15 cellular contexts compared by ENCODE assay signal in the genomic region with DNA sequence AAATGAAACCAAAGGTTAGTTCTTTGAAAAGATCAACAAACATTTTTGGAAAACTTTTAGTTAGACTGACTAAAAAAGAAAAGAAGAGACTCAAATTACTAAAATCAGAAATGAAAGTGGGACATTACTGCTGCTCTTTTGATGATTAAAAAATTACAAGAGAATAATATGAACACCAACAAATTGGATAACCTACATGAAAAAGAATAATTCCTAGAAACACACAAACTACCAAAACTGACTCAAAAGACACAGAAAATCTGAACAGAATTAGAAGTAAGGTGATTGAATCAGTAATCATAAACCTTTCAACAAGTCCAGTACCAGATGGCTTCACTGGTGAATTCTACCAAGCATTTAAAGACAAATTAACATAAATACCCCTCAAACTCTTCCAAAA. TPM values are rescaled to one million over a fixed set of nuclear protein-coding genes. Genes with fewer than 3 reads are reported as not detected.
DNase-seq lines count a peak whose midpoint lies in the region; ATAC-seq and TF ChIP-seq lines count a peak whose summit lies in the region.
"Had no signal": no experiment of that assay in that cellular context is flagged by ENCODE, and none has a peak within 500 bp of the region (broad histone marks: within the 10 kb centered on the region; RNA-seq: fewer than 3 reads in every experiment).

No MANE protein-coding gene starts in this region.

- H3K27ac Mint-ChIP-seq in activated T-cell treated with anti-CD3 and anti-CD28 coated beads, Interleukin-2, amount 50 U/mL, for 24 hours, result peak overlapping the region; percentile 89

- H3K4me3 Mint-ChIP-seq in activated T-cell treated with anti-CD3 and anti-CD28 coated beads, Interleukin-2, amount 50 U/mL, for 24 hours, result peak overlapping the region; percentile 61

- no peak for DNase-seq in activated T-cell treated with anti-CD3 and anti-CD28 coated beads, Interleukin-2, amount 50 U/mL, for 24 hours
- DNase-seq in activated T-cell treated with anti-CD3 and anti-CD28 coated beads, Interleukin-2, amount 50 U/mL, for 1 hour, result no peak
- DNase-seq in adipocyte (ENCODE audit: low read depth) (no peak), smooth muscle cell (lab: John Stamatoyannopoulos, UW; ENCODE audit: unreplicated experiment) (no peak), ovary (no peak), EL (no peak)
- DNase-seq: body of pancreas; effector CD4-positive, alpha-beta T cell; foreskin keratinocyte; NK-92 treated with Interleukin-12 subunit alpha and Interleukin-12 subunit beta, amount 100 ng/mL, for 24 hours; Right ventricle myocardium superior; spleen; substantia nigra had no signal

- no peaks in the 10 kb centered on the region for H3K36me3 ChIP-seq in KMS-11 (ENCODE audit: insufficient read depth)
- H3K36me3 ChIP-seq in adipocyte (ENCODE audit: control insufficient read depth, insufficient read depth, low read length, severe bottlenecking), result no peaks in the 10 kb centered on the region
- H3K36me3 ChIP-seq in smooth muscle cell (ENCODE audit: low read depth), result no peaks in the 10 kb centered on the region
- no peaks in the 10 kb centered on the region for H3K36me3 ChIP-seq in ovary

- ATAC-seq in HG03469 (IDR thresholded peaks at IDR 0.05; ENCODE audit: unreplicated experiment), result no peak
- ATAC-seq: body of pancreas, foreskin keratinocyte had no signal

- H3K9me3 ChIP-seq in adipocyte (ENCODE audit: control insufficient read depth, low read length) (no peaks in the 10 kb centered on the region), smooth muscle cell (replicated peaks; ENCODE audit: low read depth) (no peaks in the 10 kb centered on the region), ovary (no peaks in the 10 kb centered on the region)
- H3K9me3 ChIP-seq: body of pancreas had no signal

- H3K9ac ChIP-seq in KMS-11, result peak overlapping the region; percentile 41; the same call in 1 of the 2 replicates
- peak overlapping the region; percentile 66 for H3K9ac ChIP-seq in adipocyte (ENCODE audit: low read length)
- no peak overlapping the region for H3K9ac ChIP-seq in smooth muscle cell (ENCODE audit: low read depth)

- H4K20me1 ChIP-seq in KMS-11 (ENCODE audit: insufficient read depth) (no peaks in the 10 kb centered on the region), smooth muscle cell (ENCODE audit: low read depth) (no peaks in the 10 kb centered on the region)

- no peaks in the 10 kb centered on the region for H3K27me3 ChIP-seq in KMS-11 (ENCODE audit: insufficient read depth, low read depth)
- H3K27me3 ChIP-seq in adipocyte (replicated peaks; ENCODE audit: control insufficient read depth, insufficient read depth, low read length), result no peaks in the 10 kb centered on the region
- H3K27me3 ChIP-seq in smooth muscle cell (ENCODE audit: low read depth), result no peaks in the 10 kb centered on the region
- H3K27me3 ChIP-seq in ovary, result no peaks in the 10 kb centered on the region
- H3K27me3 ChIP-seq: body of pancreas, foreskin keratinocyte, spleen had no signal

- no peaks in the 10 kb centered on the region for H3K9me3 Mint-ChIP-seq in activated T-cell treated with anti-CD3 and anti-CD28 coated beads, Interleukin-2, amount 50 U/mL, for 24 hours

- H3K79me2 ChIP-seq in KMS-11 (ENCODE audit: insufficient read depth, low read depth) (peaks cover 12% of the 10 kb centered on the region; the same call in 1 of the 2 replicates), smooth muscle cell (ENCODE audit: low read depth) (peaks cover 95% of the 10 kb centered on the region)

- no peaks in the 10 kb centered on the region for H3K27me3 Mint-ChIP-seq in activated T-cell treated with anti-CD3 and anti-CD28 coated beads, Interleukin-2, amount 50 U/mL, for 24 hours

- H3K36me3 Mint-ChIP-seq in activated T-cell treated with anti-CD3 and anti-CD28 coated beads, Interleukin-2, amount 50 U/mL, for 24 hours (ENCODE audit: low read depth), result no peaks in the 10 kb centered on the region

- no peak for TF ChIP-seq EP300 in ovary (IDR thresholded peaks at IDR 0.05)

- TF ChIP-seq CTCF in KMS-11 (conservative IDR thresholded peaks at IDR 0.05; ENCODE audit: low read depth, low read length) (no peak), smooth muscle cell (IDR thresholded peaks at IDR 0.05; ENCODE audit: borderline replicate concordance, insufficient read depth, poor library complexity, severe bottlenecking) (no peak), ovary (IDR thresholded peaks at IDR 0.05) (no peak)

- H3K4me1 ChIP-seq in KMS-11 (ENCODE audit: low read depth, poor library complexity, severe bottlenecking) (peaks cover 44% of the 10 kb centered on the region), adipocyte (ENCODE audit: control insufficient read depth, insufficient read depth, low read length) (peaks cover 29% of the 10 kb centered on the region), smooth muscle cell (ENCODE audit: low read depth) (peaks cover 6% of the 10 kb centered on the region), ovary (ENCODE audit: insufficient read depth) (peaks cover 5% of the 10 kb centered on the region)

- H3K27ac ChIP-seq in KMS-11 (peak overlapping the region; percentile 8; the same call in 1 of the 2 replicates), smooth muscle cell (ENCODE audit: low read depth) (no peak overlapping the region), ovary (no peak overlapping the region)
- H3K27ac ChIP-seq: foreskin keratinocyte had no signal

- peaks cover 66% of the 10 kb centered on the region for H3K4me1 Mint-ChIP-seq in activated T-cell treated with anti-CD3 and anti-CD28 coated beads, Interleukin-2, amount 50 U/mL, for 24 hours (ENCODE audit: low read depth)

- H3K4me3 ChIP-seq in KMS-11 (IDR thresholded peaks at IDR 0.05; ENCODE audit: insufficient read depth, low read depth, low read length) (no peak overlapping the region), adipocyte (ENCODE audit: low read length) (peak overlapping the region; percentile 66), smooth muscle cell (peak overlapping the region; percentile 12), ovary (no peak overlapping the region)
- H3K4me3 ChIP-seq: body of pancreas, spleen had no signal

- H2AFZ ChIP-seq in KMS-11 (ENCODE audit: low read depth) (no peak overlapping the region), smooth muscle cell (ENCODE audit: low read depth) (no peak overlapping the region)

- H3F3A ChIP-seq in smooth muscle cell (ENCODE audit: low read depth), result no peaks in the 10 kb centered on the region

- TF ChIP-seq POLR2A in ovary (IDR thresholded peaks at IDR 0.05), result no peak

- peak overlapping the region; percentile 73 for H3K4me2 ChIP-seq in KMS-11
- peak overlapping the region; percentile 69 for H3K4me2 ChIP-seq in smooth muscle cell

- intact Hi-C loops in ovary (cut with DNase I), result no loop called here

RNA-seq across cellular contexts. Expression of a gene that starts 5.6 kb away (rescaled TPM):
- total RNA-seq in smooth muscle cell (55.3 and 56.0 TPM in 2 replicates), ovary (10 to 100 TPM; 29.8 to 35.5 (median 31.4) TPM)
- polyA plus RNA-seq in smooth muscle cell (29.3 and 37.1 TPM in 2 replicates), ovary (10 to 100 TPM; 16.1 to 33.2 TPM)

Comparison
In these comparisons a context has a peak if more than half of its experiments do, and no peak if none do; other contexts are left out.
1. H3K4me3 ChIP-seq: peak in adipocyte (single experiment) and smooth muscle cell (single experiment); none in KMS-11 (single experiment) and ovary (single experiment).